Comparison of ENCODE assay signal across 18 cellular contexts in genomic region chr19:31233288-31233687, GRCh38.
"Had no signal": no experiment of that assay in that cellular context is flagged by ENCODE, and none has a peak within 500 bp of the region (broad histone marks: within the 10 kb centered on the region; RNA-seq: fewer than 3 reads in every experiment).

No MANE protein-coding gene starts in this region.

- H3K36me3 ChIP-seq: esophagus muscularis mucosa, lower lobe of right lung, neutrophil had no signal

- H3K4me1 ChIP-seq: esophagus muscularis mucosa, lower lobe of right lung had no signal

- ATAC-seq: activated CD8-positive, alpha-beta T cell treated with anti-CD3 and anti-CD28 coated beads for 36 hours; activated T-helper 17 cell treated with anti-CD3 and anti-CD28 coated beads, Interleukin-2, amount 50 U/mL, for 72 hours; left colon; lower lobe of right lung; natural killer cell treated with Interleukin-12 subunit alpha and Interleukin-12 subunit beta and Interleukin-15 and Interleukin-18, amount 100 ng/mL, for 72 hours; sciatic nerve had no signal

- H3K4me3 ChIP-seq: esophagus muscularis mucosa, lower lobe of right lung had no signal

- DNase-seq: activated CD8-positive, alpha-beta T cell treated with anti-CD3 and anti-CD28 coated beads for 36 hours; activated naive CD4-positive, alpha-beta T cell treated with Interleukin-2 at 50 U/mL for 16 hours; activated naive CD8-positive, alpha-beta T cell treated with anti-CD3 and anti-CD28 coated beads, Interleukin-2, amount 10 ng/mL, durations not matched to agents 7 days and 5 days; activated T-cell treated with anti-CD3 and anti-CD28 coated beads, Interleukin-2, amount 50 U/mL, for 1 hour; cortex of kidney; effector CD8-positive, alpha-beta T cell; left colon; lower lobe of right lung; stimulated activated CD4-positive, alpha-beta T cell treated with anti-CD3 and anti-CD28 coated beads, Interleukin-1b, Interleukin-23, amount 100 ng/mL, for 48 hours; stimulated activated CD8-positive, alpha-beta memory T cell treated with anti-CD3 and anti-CD28 coated beads, Interleukin-4, amount 100 ng/mL, for 48 hours; stimulated activated naive CD4-positive, alpha-beta T cell had no signal

- H3K9me3 ChIP-seq: esophagus muscularis mucosa, lower lobe of right lung, neutrophil had no signal

- H3K27ac ChIP-seq: esophagus muscularis mucosa, lower lobe of right lung, neutrophil had no signal

- FAIRE-seq: endothelial cell of umbilical vein, islet of Langerhans had no signal
